ENCODE assay signal across 8 cellular contexts in genomic region chr11:77590194-77590591, GRCh38. TPM values are rescaled to one million over a fixed set of nuclear protein-coding genes. Genes with fewer than 3 reads are reported as not detected.
DNase-seq lines count a peak whose midpoint lies in the region; ATAC-seq and TF ChIP-seq lines count a peak whose summit lies in the region.

No MANE protein-coding gene starts in this region.

- H3K79me2 ChIP-seq in OCI-LY7 (ENCODE audit: insufficient read depth, low read depth, low read length): no peaks in the 10 kb centered on the region

- no peaks in the 10 kb centered on the region for H3K36me3 ChIP-seq in OCI-LY7 (ENCODE audit: insufficient read depth, low read length)

- intact Hi-C loops in OCI-LY7 (cut with micrococcal nuclease; ENCODE audit: unreplicated experiment): no loop called here

- CTCF ChIA-PET in OCI-LY7 (lab: Charles Lee; ENCODE audit: unreplicated experiment): no interaction called here

- no peaks in the 10 kb centered on the region for H4K20me1 ChIP-seq in OCI-LY7 (ENCODE audit: insufficient read depth, low read length)

- ATAC-seq in HG02938 (IDR thresholded peaks at IDR 0.05; ENCODE audit: unreplicated experiment) (peak; percentile 23), HG02678 (IDR thresholded peaks at IDR 0.05; ENCODE audit: unreplicated experiment) (no peak)

- H3K9me3 ChIP-seq in OCI-LY7 (ENCODE audit: low read length): no peaks in the 10 kb centered on the region

- H3K4me2 ChIP-seq in OCI-LY7 (ENCODE audit: low read length): peak overlapping the region; percentile 47; the same call in 1 of the 2 replicates

- POLR2A ChIA-PET in OCI-LY7 (lab: Charles Lee): no interaction called here

- H3K9me2 ChIP-seq in OCI-LY7 (ENCODE audit: insufficient read depth, low read length): no peaks in the 10 kb centered on the region

- no peak overlapping the region for H3K4me3 ChIP-seq in OCI-LY7 (ENCODE audit: low read depth, low read length, poor library complexity, severe bottlenecking)

- H3K4me1 ChIP-seq in OCI-LY7 (ENCODE audit: insufficient read depth, low read length, poor library complexity, severe bottlenecking): no peaks in the 10 kb centered on the region

- no peak overlapping the region for H2AFZ ChIP-seq in OCI-LY7 (ENCODE audit: low read length)

- DNase-seq in GM03348 (ENCODE audit: low spot score) (peak; percentile 22), OCI-LY7 (ENCODE audit: low spot score) (no peak), cerebellar cortex (ENCODE audit: low spot score) (peak; percentile 87), kidney tubule cell (ENCODE audit: low spot score) (peak; percentile 70), UCSD-AML1 (lab: John Stamatoyannopoulos, UW; ENCODE audit: unreplicated experiment) (no peak)
- peak; percentile 49 for DNase-seq in stimulated activated CD8-positive, alpha-beta memory T cell treated with anti-CD3 and anti-CD28 coated beads, Interleukin-4, amount 100 ng/mL, for 48 hours

- H3K27ac ChIP-seq in OCI-LY7 (ENCODE audit: low read depth, low read length, poor library complexity, severe bottlenecking): no peak overlapping the region

- no peak for TF ChIP-seq CTCF in OCI-LY7 (conservative IDR thresholded peaks at IDR 0.05; ENCODE audit: low read length)

- no TSS peak for BruUV-seq in OCI-LY7 (replicated peaks; lab: Mats Ljungman, UMichigan)

RNA-seq across cellular contexts. Expression of gene AQP11, which starts 0.4 kb away (rescaled TPM):
- total RNA-seq in OCI-LY7 (2014; rRNA removed; shearing (Covaris generic)): not detected in 2 replicates
- total RNA-seq in OCI-LY7 (2022): not detected in 2 replicates

RNA-seq across cellular contexts. Expression of gene CLNS1A, which starts 47.4 kb away (rescaled TPM):
- 115 and 121 TPM in 2 replicates for total RNA-seq in OCI-LY7 (2014; rRNA removed; shearing (Covaris generic))
- 108 and 110 TPM in 2 replicates for total RNA-seq in OCI-LY7 (2022)

Comparison
In these comparisons a context has a peak if more than half of its experiments do, and no peak if none do; other contexts are left out.
1. DNase-seq: peak in GM03348 (single experiment), cerebellar cortex (single experiment), kidney tubule cell (single experiment) and stimulated activated CD8-positive, alpha-beta memory T cell treated with anti-CD3 and anti-CD28 coated beads, Interleukin-4, amount 100 ng/mL, for 48 hours (single experiment); none in OCI-LY7 (single experiment) and UCSD-AML1 (single experiment).